9 cellular contexts compared by ENCODE assay signal in the genomic region with DNA sequence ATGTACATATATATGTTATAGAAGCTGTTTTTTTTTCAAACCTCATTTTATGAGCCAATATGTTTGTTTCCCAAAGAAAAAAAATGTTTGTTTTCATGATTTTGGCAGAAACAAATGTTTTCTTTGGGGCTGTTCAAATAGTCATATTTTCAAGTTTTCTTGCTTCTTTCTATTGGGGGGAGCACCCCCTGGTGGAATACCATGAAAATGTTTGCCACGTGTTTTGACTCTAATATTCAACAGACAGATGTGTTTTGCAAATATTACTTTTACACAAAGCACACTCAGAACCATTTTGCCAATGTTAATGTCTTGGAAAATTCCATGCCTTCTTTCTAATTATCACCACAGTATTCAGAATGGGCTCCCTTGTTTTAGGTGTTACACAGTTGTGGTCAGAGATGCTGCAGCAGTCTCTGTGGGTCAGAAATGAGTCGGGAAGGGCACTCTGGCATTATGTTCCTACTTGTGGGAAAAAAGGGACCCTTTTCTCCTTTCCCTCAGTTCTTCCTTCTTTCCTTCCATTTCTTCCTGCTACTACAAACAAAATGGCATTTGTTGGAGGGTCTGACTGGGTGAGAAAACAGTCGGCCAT.
DNase-seq lines count a peak whose midpoint lies in the region; ATAC-seq and TF ChIP-seq lines count a peak whose summit lies in the region.
"Had no signal": no experiment of that assay in that cellular context is flagged by ENCODE, and none has a peak within 500 bp of the region (broad histone marks: within the 10 kb centered on the region; RNA-seq: fewer than 3 reads in every experiment).

No MANE protein-coding gene starts in this region.

- H3K9me3 Mint-ChIP-seq in HFFc6, result no peaks in the 10 kb centered on the region; the same call in 1 of the 2 replicates

- H3K27me3 Mint-ChIP-seq in HFFc6 (ENCODE audit: insufficient read depth), result peaks cover 3% of the 10 kb centered on the region

- H3K36me3 ChIP-seq in DOHH2 (ENCODE audit: control insufficient read depth, low read length) (no peaks in the 10 kb centered on the region), RWPE2 (ENCODE audit: low read depth) (no peaks in the 10 kb centered on the region), stomach (no peaks in the 10 kb centered on the region)
- H3K36me3 ChIP-seq: SJCRH30 had no signal

- no peak overlapping the region for H3K27ac ChIP-seq in DOHH2 (ENCODE audit: low read depth, low read length)
- H3K27ac ChIP-seq in RWPE2 (ENCODE audit: poor library complexity, severe bottlenecking), result no peak overlapping the region
- H3K27ac ChIP-seq in stomach, result no peak overlapping the region
- H3K27ac ChIP-seq: SJCRH30 had no signal

- TF ChIP-seq POLR2A in stomach (IDR thresholded peaks at IDR 0.05), result no peak

- H3F3A ChIP-seq in DOHH2 (ENCODE audit: control insufficient read depth, insufficient read depth), result no peaks in the 10 kb centered on the region

- intact Hi-C loops in stomach (cut with DNase I; ENCODE audit: low total_unique reads), result no loop called here

- no peak overlapping the region for H3K27ac Mint-ChIP-seq in HFFc6

- no peak for TF ChIP-seq EP300 in stomach (IDR thresholded peaks at IDR 0.05)

- TF ChIP-seq CTCF in DOHH2 (IDR thresholded peaks at IDR 0.05; ENCODE audit: low read depth, low read length, poor library complexity, severe bottlenecking) (peak; percentile 67), HFFc6 (IDR thresholded peaks at IDR 0.05) (peak; percentile 81), RWPE2 (IDR thresholded peaks at IDR 0.05; ENCODE audit: poor library complexity, severe bottlenecking) (peak; percentile 77), stomach (IDR thresholded peaks at IDR 0.05) (peak in 5 of 7 experiments; percentile 38 to 61 (median 50))

- peak; percentile 20 for DNase-seq in HFFc6
- DNase-seq in RWPE2 (ENCODE audit: low spot score), result no peak
- DNase-seq in foreskin melanocyte, result peak; percentile 17
- peak; percentile 26 for DNase-seq in stomach
- no peak for DNase-seq in stimulated activated CD8-positive, alpha-beta memory T cell treated with anti-CD3 and anti-CD28 coated beads, Interleukin-4, amount 100 ng/mL, for 48 hours
- DNase-seq in T-helper 1 cell, result no peak
- no peak for DNase-seq in iPS-NIHi11 (ENCODE audit: low spot score)

- no peaks in the 10 kb centered on the region for H3K79me2 ChIP-seq in DOHH2 (ENCODE audit: control insufficient read depth, low read length)

- 53 to 66% (median 56%) methylated on average over 3 of the region's 3 CpGs for WGBS in stomach, 5 donors

- H3K36me3 Mint-ChIP-seq in HFFc6 (ENCODE audit: low read depth), result no peaks in the 10 kb centered on the region

- no peaks in the 10 kb centered on the region for H3K4me1 Mint-ChIP-seq in HFFc6 (ENCODE audit: low read depth)

- H3K9me2 ChIP-seq in DOHH2 (replicated peaks; ENCODE audit: control insufficient read depth, low read length), result no peaks in the 10 kb centered on the region

- H3K4me1 ChIP-seq in DOHH2 (ENCODE audit: control insufficient read depth, low read length), result no peaks in the 10 kb centered on the region
- no peaks in the 10 kb centered on the region for H3K4me1 ChIP-seq in RWPE2 (ENCODE audit: insufficient read depth, poor library complexity, severe bottlenecking)
- no peaks in the 10 kb centered on the region for H3K4me1 ChIP-seq in stomach
- H3K4me1 ChIP-seq: SJCRH30 had no signal

- H3K9me3 ChIP-seq in DOHH2 (ENCODE audit: control insufficient read depth, insufficient read depth, low read length), result no peaks in the 10 kb centered on the region
- no peaks in the 10 kb centered on the region for H3K9me3 ChIP-seq in RWPE2 (ENCODE audit: severe bottlenecking)
- no peaks in the 10 kb centered on the region for H3K9me3 ChIP-seq in stomach
- H3K9me3 ChIP-seq: SJCRH30 had no signal

- no peak overlapping the region for H3K4me3 ChIP-seq in DOHH2 (ENCODE audit: low read length)
- no peak overlapping the region for H3K4me3 ChIP-seq in RWPE2 (ENCODE audit: severe bottlenecking)
- no peak overlapping the region for H3K4me3 ChIP-seq in stomach
- H3K4me3 ChIP-seq: SJCRH30 had no signal

- H3K4me3 Mint-ChIP-seq in HFFc6, result no peak overlapping the region

- no peak for ATAC-seq in RWPE2 (ENCODE audit: low read depth)

- no peaks in the 10 kb centered on the region for H4K20me1 ChIP-seq in DOHH2 (ENCODE audit: control insufficient read depth, insufficient read depth, low read depth, low read length)

- H3K4me2 ChIP-seq in DOHH2 (ENCODE audit: low read length), result no peak overlapping the region

- no peaks in the 10 kb centered on the region for H3K27me3 ChIP-seq in DOHH2 (ENCODE audit: control insufficient read depth, low read length)
- no peaks in the 10 kb centered on the region for H3K27me3 ChIP-seq in RWPE2 (ENCODE audit: insufficient read depth, poor library complexity, severe bottlenecking)
- H3K27me3 ChIP-seq in stomach, result no peaks in the 10 kb centered on the region
- H3K27me3 ChIP-seq: SJCRH30 had no signal

Comparison
In these comparisons a context has a peak if more than half of its experiments do, and no peak if none do; other contexts are left out.
1. DNase-seq: peak in HFFc6 (single experiment), foreskin melanocyte (single experiment) and stomach (single experiment); none in RWPE2 (single experiment), stimulated activated CD8-positive, alpha-beta memory T cell treated with anti-CD3 and anti-CD28 coated beads, Interleukin-4, amount 100 ng/mL, for 48 hours (single experiment), T-helper 1 cell (0 of 5) and iPS-NIHi11 (single experiment).
2. Peak in every context shown above with its lines, with median percentiles within 50 percentile points of each other: CTCF ChIP-seq.